Comparison of ENCODE assay signal across 9 cellular contexts in the genomic region with DNA sequence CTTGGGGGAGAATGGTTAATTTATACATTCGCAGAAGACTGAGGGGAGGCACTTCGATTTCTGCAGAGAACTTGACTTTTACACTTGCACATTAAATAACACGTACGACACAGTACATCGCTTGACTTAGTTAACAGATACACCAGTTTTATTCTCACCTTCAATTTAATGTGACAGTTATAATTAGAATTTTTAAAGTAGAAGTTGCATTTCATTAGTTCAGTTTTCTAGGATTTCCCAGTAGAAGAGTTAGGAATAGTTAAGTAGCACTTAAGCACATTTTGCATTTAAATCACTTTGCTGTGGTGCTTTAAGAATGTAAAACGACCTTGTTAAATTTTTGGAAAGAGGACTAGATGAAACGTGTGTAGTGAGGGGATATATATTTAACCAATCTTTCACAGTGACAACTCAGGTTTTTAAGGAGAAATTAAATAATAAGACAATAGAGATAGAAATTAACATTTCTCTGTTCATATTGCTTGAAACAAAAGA. TPM values are rescaled to one million over a fixed set of nuclear protein-coding genes. Genes with fewer than 3 reads are reported as not detected.
DNase-seq lines count a peak whose midpoint lies in the region; ATAC-seq lines count a peak whose summit lies in the region.
"Had no signal": no experiment of that assay in that cellular context is flagged by ENCODE, and none has a peak within 500 bp of the region (broad histone marks: within the 10 kb centered on the region; RNA-seq: fewer than 3 reads in every experiment).

No MANE protein-coding gene starts in this region.

- H3K27me3 ChIP-seq in SJCRH30 (no peaks in the 10 kb centered on the region), iPS-18a (ENCODE audit: control insufficient read depth, insufficient read depth, low read length) (no peaks in the 10 kb centered on the region), GM23248 (replicated peaks; ENCODE audit: insufficient read depth) (peaks cover 14% of the 10 kb centered on the region)

- no peak for DNase-seq in activated naive CD4-positive, alpha-beta T cell treated with anti-CD3 and anti-CD28 coated beads for 36 hours
- DNase-seq in activated naive CD4-positive, alpha-beta T cell (lab: John Stamatoyannopoulos, UW) = no peak
- DNase-seq in SJCRH30 = no peak
- DNase-seq in stimulated activated effector memory CD8-positive, alpha-beta T cell treated with anti-CD3 and anti-CD28 coated beads, Interleukin-12 subunit alpha, Interleukin-12 subunit beta, amount 100 ng/mL, for 72 hours (ENCODE audit: low spot score in 2 of 2) = no peak
- no peak for DNase-seq in GM23248
- DNase-seq in GOT3 (lab: John Stamatoyannopoulos, UW) = no peak
- DNase-seq: T-helper 9 cell had no signal

- H3F3A ChIP-seq in GM23248 (ENCODE audit: insufficient read depth) = peaks cover 12% of the 10 kb centered on the region

- no peaks in the 10 kb centered on the region for H3K36me3 ChIP-seq in SJCRH30
- no peaks in the 10 kb centered on the region for H3K36me3 ChIP-seq in iPS-18a (ENCODE audit: control insufficient read depth, low read depth, low read length)
- H3K36me3 ChIP-seq in GM23248 (ENCODE audit: low read depth) = no peaks in the 10 kb centered on the region

- intact Hi-C loops in activated naive CD4-positive, alpha-beta T cell treated with anti-CD3 and anti-CD28 coated beads for 36 hours (cut with micrococcal nuclease) = loop anchor here (1.0 to 10.0 kb wide), 5 partner anchors 342 to 1178 kb away; partner anchors contain the start of genes AFG1L, ATG5, PDSS2 and QRSL1

- WGBS in GM23248 (ENCODE audit: low coverage in 1 of 2, low lambda C conversion rate in 2 of 2, missing lambda C conversion rate in 2 of 2), 2 experiments = 45 to 58% methylated on average over 7 of the region's 7 CpGs

- no peaks in the 10 kb centered on the region for H3K9me3 Mint-ChIP-seq in activated naive CD4-positive, alpha-beta T cell treated with anti-CD3 and anti-CD28 coated beads for 36 hours
- H3K9me3 Mint-ChIP-seq in stimulated activated effector memory CD8-positive, alpha-beta T cell treated with anti-CD3 and anti-CD28 coated beads, Interleukin-12 subunit alpha, Interleukin-12 subunit beta, amount 100 ng/mL, for 72 hours = no peaks in the 10 kb centered on the region

- H3K9ac ChIP-seq in iPS-18a (ENCODE audit: low read length) (peak overlapping the region; percentile 93), GM23248 (no peak overlapping the region)

- no peaks in the 10 kb centered on the region for H3K79me2 ChIP-seq in GM23248 (ENCODE audit: insufficient read depth)

- H3K27ac ChIP-seq in SJCRH30 (no peak overlapping the region), iPS-18a (ENCODE audit: low read length) (peak overlapping the region; percentile 32), GM23248 (no peak overlapping the region)

- no peak overlapping the region for H2AFZ ChIP-seq in GM23248

- peaks cover 4% of the 10 kb centered on the region; the same call in 1 of the 2 replicates for H3K4me1 ChIP-seq in SJCRH30
- peaks cover 34% of the 10 kb centered on the region for H3K4me1 ChIP-seq in iPS-18a (ENCODE audit: control insufficient read depth, low read depth, low read length)
- H3K4me1 ChIP-seq in GM23248 (ENCODE audit: insufficient read depth) = peaks cover 11% of the 10 kb centered on the region; the same call in 1 of the 2 replicates

- in situ Hi-C loops in GM23248 (cut with MboI) = no loop called here

- peak overlapping the region; percentile 68 for H3K4me3 Mint-ChIP-seq in activated naive CD4-positive, alpha-beta T cell treated with anti-CD3 and anti-CD28 coated beads for 36 hours
- peak overlapping the region; percentile 71 for H3K4me3 Mint-ChIP-seq in stimulated activated effector memory CD8-positive, alpha-beta T cell treated with anti-CD3 and anti-CD28 coated beads, Interleukin-12 subunit alpha, Interleukin-12 subunit beta, amount 100 ng/mL, for 72 hours

- H3K9me3 ChIP-seq in SJCRH30 (replicated peaks) = no peaks in the 10 kb centered on the region
- H3K9me3 ChIP-seq in iPS-18a (ENCODE audit: control insufficient read depth, low read depth, low read length) = no peaks in the 10 kb centered on the region
- no peaks in the 10 kb centered on the region for H3K9me3 ChIP-seq in GM23248 (ENCODE audit: low read depth)

- H3K4me3 ChIP-seq in SJCRH30 (peak overlapping the region; percentile 86), iPS-18a (ENCODE audit: low read length) (peak overlapping the region; percentile 76), GM23248 (no peak overlapping the region)

- ATAC-seq in stimulated activated effector memory CD8-positive, alpha-beta T cell treated with anti-CD3 and anti-CD28 coated beads, Interleukin-12 subunit alpha, Interleukin-12 subunit beta, amount 100 ng/mL, for 72 hours = no peak
- ATAC-seq in HG03135 (IDR thresholded peaks at IDR 0.05; ENCODE audit: unreplicated experiment) = no peak

- CTCF ChIA-PET in activated naive CD4-positive, alpha-beta T cell treated with anti-CD3 and anti-CD28 coated beads for 36 hours (lab: Charles Lee) = interaction anchor here (0.8 kb wide), 1 partner anchor 32 kb away, joined by 3 read pairs; no protein-coding TSS in a partner anchor

- H4K20me1 ChIP-seq in GM23248 (ENCODE audit: insufficient read depth) = no peaks in the 10 kb centered on the region

- peaks cover 16% of the 10 kb centered on the region for H3K4me1 Mint-ChIP-seq in activated naive CD4-positive, alpha-beta T cell treated with anti-CD3 and anti-CD28 coated beads for 36 hours (ENCODE audit: low read depth)
- peaks cover 12% of the 10 kb centered on the region for H3K4me1 Mint-ChIP-seq in stimulated activated effector memory CD8-positive, alpha-beta T cell treated with anti-CD3 and anti-CD28 coated beads, Interleukin-12 subunit alpha, Interleukin-12 subunit beta, amount 100 ng/mL, for 72 hours

- no peak overlapping the region for H3K4me2 ChIP-seq in GM23248 (ENCODE audit: unreplicated experiment)

- H3K9me2 ChIP-seq in GM23248 (ENCODE audit: insufficient read depth) = no peaks in the 10 kb centered on the region

- no peak overlapping the region for H3K27ac Mint-ChIP-seq in activated naive CD4-positive, alpha-beta T cell treated with anti-CD3 and anti-CD28 coated beads for 36 hours
- no peak overlapping the region for H3K27ac Mint-ChIP-seq in stimulated activated effector memory CD8-positive, alpha-beta T cell treated with anti-CD3 and anti-CD28 coated beads, Interleukin-12 subunit alpha, Interleukin-12 subunit beta, amount 100 ng/mL, for 72 hours

- H3K36me3 Mint-ChIP-seq in activated naive CD4-positive, alpha-beta T cell treated with anti-CD3 and anti-CD28 coated beads for 36 hours (ENCODE audit: low read depth) = no peaks in the 10 kb centered on the region
- peaks cover 7% of the 10 kb centered on the region for H3K36me3 Mint-ChIP-seq in stimulated activated effector memory CD8-positive, alpha-beta T cell treated with anti-CD3 and anti-CD28 coated beads, Interleukin-12 subunit alpha, Interleukin-12 subunit beta, amount 100 ng/mL, for 72 hours

- H3K27me3 Mint-ChIP-seq in activated naive CD4-positive, alpha-beta T cell treated with anti-CD3 and anti-CD28 coated beads for 36 hours (ENCODE audit: low read depth) = peaks cover 9% of the 10 kb centered on the region

RNA-seq across cellular contexts. Expression of gene BEND3, which starts 1.7 kb away (rescaled TPM):
- total RNA-seq in activated naive CD4-positive, alpha-beta T cell treated with anti-CD3 and anti-CD28 coated beads for 36 hours = 1 to 10 TPM; 2.0 to 2.6 TPM
- 7.1 and 7.3 TPM in 2 replicates for total RNA-seq in SJCRH30 (2014; rRNA removed; shearing (Covaris generic))
- total RNA-seq in GM23248 (2014; rRNA removed; shearing (Covaris generic)) = 1.8 and 2.7 TPM in 2 replicates
- 1.0 and 1.4 TPM in 2 replicates for polyA plus RNA-seq in GM23248 (2016; fragmentation: Nextera tagmentation; extraction: Ambion mirVana)
